ENCODE assay signal across 9 cellular contexts in genomic region chr10:514137-514671, GRCh38.
A peak's percentile ranks its signal among the peaks of the same experiment; 100 is the strongest.
DNase-seq lines count a peak whose midpoint lies in the region; ATAC-seq and TF ChIP-seq lines count a peak whose summit lies in the region.
"Had no signal": no experiment of that assay in that cellular context is flagged by ENCODE, and none has a peak within 500 bp of the region (broad histone marks: within the 10 kb centered on the region; RNA-seq: fewer than 3 reads in every experiment).

No MANE protein-coding gene starts in this region.

- ATAC-seq in left cardiac atrium, result no peak
- ATAC-seq in activated CD8-positive, alpha-beta T cell treated with anti-CD3 and anti-CD28 coated beads for 36 hours, result no peak
- ATAC-seq in stimulated activated naive B cell treated with anti-CD40 and anti-IgM and Interleukin-4, amounts not matched to agents 10 μg/mL and 1 μg/mL and 100 μg/mL, for 72 hours (replicated peaks), result no peak
- ATAC-seq in T-cell (replicated peaks in 1 of 4), result no peak

- intact Hi-C loops in left ventricle myocardium inferior (cut with micrococcal nuclease) (no loop called here), left cardiac atrium (cut with DNase I) (loop anchor here (5.0 to 10.0 kb wide), 4 partner anchors 111 to 283 kb away; partner anchors contain the start of gene DIP2C (in 1 of the 2))
- intact Hi-C loops in activated CD8-positive, alpha-beta T cell treated with anti-CD3 and anti-CD28 coated beads for 36 hours (cut with micrococcal nuclease), result loop anchor here (10.0 kb wide), 1 partner anchor 271 kb away; no protein-coding TSS in a partner anchor

- peak; percentile 29 for DNase-seq in left ventricle myocardium inferior
- DNase-seq in left cardiac atrium, result no peak
- peak; percentile 76 for DNase-seq in midbrain (lab: John Stamatoyannopoulos, UW)
- DNase-seq in activated CD8-positive, alpha-beta T cell treated with anti-CD3 and anti-CD28 coated beads for 36 hours, result no peak
- DNase-seq in stimulated activated naive B cell treated with anti-CD40 and anti-IgM and Interleukin-4, amounts not matched to agents 10 μg/mL and 1 μg/mL and 100 μg/mL, for 72 hours, result no peak
- DNase-seq in cortex of kidney (lab: John Stamatoyannopoulos, UW), result no peak
- no peak for DNase-seq in T-cell
- DNase-seq: activated CD4-positive, alpha-beta T cell treated with anti-CD3 and anti-CD28 coated beads, Interleukin-2, amount 50 U/mL, for 1 hour had no signal

- no peaks in the 10 kb centered on the region for H3K9me3 ChIP-seq in left ventricle myocardium inferior (replicated peaks)

- CTCF ChIA-PET in activated CD8-positive, alpha-beta T cell treated with anti-CD3 and anti-CD28 coated beads for 36 hours (lab: Charles Lee), result no interaction called here
- CTCF ChIA-PET in T-cell (lab: Charles Lee), result no interaction called here

- POLR2A ChIA-PET in activated CD8-positive, alpha-beta T cell treated with anti-CD3 and anti-CD28 coated beads for 36 hours (lab: Charles Lee), result no interaction called here
- POLR2A ChIA-PET in T-cell (lab: Charles Lee), result no interaction called here

- H3K4me1 Mint-ChIP-seq in activated CD8-positive, alpha-beta T cell treated with anti-CD3 and anti-CD28 coated beads for 36 hours (ENCODE audit: low read depth), result peaks cover 6% of the 10 kb centered on the region
- H3K4me1 Mint-ChIP-seq in stimulated activated naive B cell treated with anti-CD40 and anti-IgM and Interleukin-4, amounts not matched to agents 10 μg/mL and 1 μg/mL and 100 μg/mL, for 72 hours, result peaks cover 8 to 15% of the 10 kb centered on the region in 2 donors
- H3K4me1 Mint-ChIP-seq in T-cell, result peaks cover 13 to 21% (median 20%) of the 10 kb centered on the region in 3 donors

- no peaks in the 10 kb centered on the region for H3K9me3 Mint-ChIP-seq in activated CD8-positive, alpha-beta T cell treated with anti-CD3 and anti-CD28 coated beads for 36 hours
- H3K9me3 Mint-ChIP-seq in stimulated activated naive B cell treated with anti-CD40 and anti-IgM and Interleukin-4, amounts not matched to agents 10 μg/mL and 1 μg/mL and 100 μg/mL, for 72 hours, result no peaks in the 10 kb centered on the region
- no peaks in the 10 kb centered on the region for H3K9me3 Mint-ChIP-seq in T-cell

- H3K27me3 Mint-ChIP-seq in activated CD8-positive, alpha-beta T cell treated with anti-CD3 and anti-CD28 coated beads for 36 hours, result peaks cover 3% of the 10 kb centered on the region
- peaks cover 23 to 31% of the 10 kb centered on the region in 2 donors for H3K27me3 Mint-ChIP-seq in stimulated activated naive B cell treated with anti-CD40 and anti-IgM and Interleukin-4, amounts not matched to agents 10 μg/mL and 1 μg/mL and 100 μg/mL, for 72 hours
- H3K27me3 Mint-ChIP-seq in T-cell, result peaks cover 0 to 15% of the 10 kb centered on the region in 2 donors

- no peaks in the 10 kb centered on the region for H3K36me3 ChIP-seq in left ventricle myocardium inferior

- TF ChIP-seq CTCF in left ventricle myocardium inferior (IDR thresholded peaks at IDR 0.05; ENCODE audit: borderline replicate concordance) (no peak), VCaP (conservative IDR thresholded peaks at IDR 0.05) (no peak)
- TF ChIP-seq CTCF in activated CD8-positive, alpha-beta T cell treated with anti-CD3 and anti-CD28 coated beads for 36 hours (IDR thresholded peaks at IDR 0.05), result no peak

- H3K4me3 Mint-ChIP-seq in activated CD8-positive, alpha-beta T cell treated with anti-CD3 and anti-CD28 coated beads for 36 hours, result no peak overlapping the region
- no peak overlapping the region for H3K4me3 Mint-ChIP-seq in stimulated activated naive B cell treated with anti-CD40 and anti-IgM and Interleukin-4, amounts not matched to agents 10 μg/mL and 1 μg/mL and 100 μg/mL, for 72 hours
- no peak overlapping the region for H3K4me3 Mint-ChIP-seq in T-cell

- H3K36me3 Mint-ChIP-seq in activated CD8-positive, alpha-beta T cell treated with anti-CD3 and anti-CD28 coated beads for 36 hours (ENCODE audit: low read depth), result no peaks in the 10 kb centered on the region
- H3K36me3 Mint-ChIP-seq in stimulated activated naive B cell treated with anti-CD40 and anti-IgM and Interleukin-4, amounts not matched to agents 10 μg/mL and 1 μg/mL and 100 μg/mL, for 72 hours, result no peaks in the 10 kb centered on the region
- H3K36me3 Mint-ChIP-seq in T-cell, result no peaks in the 10 kb centered on the region

- H3K27me3 ChIP-seq in left ventricle myocardium inferior (ENCODE audit: low read depth), result no peaks in the 10 kb centered on the region

- no peak overlapping the region for H3K4me3 ChIP-seq in left ventricle myocardium inferior

- H3K27ac ChIP-seq in left ventricle myocardium inferior (replicated peaks) (no peak overlapping the region), VCaP (peak overlapping the region; percentile 80)

- H3K27ac Mint-ChIP-seq in activated CD8-positive, alpha-beta T cell treated with anti-CD3 and anti-CD28 coated beads for 36 hours, result no peak overlapping the region
- no peak overlapping the region for H3K27ac Mint-ChIP-seq in stimulated activated naive B cell treated with anti-CD40 and anti-IgM and Interleukin-4, amounts not matched to agents 10 μg/mL and 1 μg/mL and 100 μg/mL, for 72 hours
- H3K27ac Mint-ChIP-seq in T-cell, result no peak overlapping the region

- peaks cover 52% of the 10 kb centered on the region for H3K4me1 ChIP-seq in left ventricle myocardium inferior

Comparison
In these comparisons a context has a peak if more than half of its experiments do, and no peak if none do; other contexts are left out.
1. DNase-seq: peak in left ventricle myocardium inferior (single experiment) and midbrain (single experiment); none in left cardiac atrium (single experiment), activated CD8-positive, alpha-beta T cell treated with anti-CD3 and anti-CD28 coated beads for 36 hours (single experiment), stimulated activated naive B cell treated with anti-CD40 and anti-IgM and Interleukin-4, amounts not matched to agents 10 μg/mL and 1 μg/mL and 100 μg/mL, for 72 hours (single experiment), cortex of kidney (single experiment) and T-cell (0 of 34).